ENCODE assay signal across 9 cellular contexts in the genomic region with DNA sequence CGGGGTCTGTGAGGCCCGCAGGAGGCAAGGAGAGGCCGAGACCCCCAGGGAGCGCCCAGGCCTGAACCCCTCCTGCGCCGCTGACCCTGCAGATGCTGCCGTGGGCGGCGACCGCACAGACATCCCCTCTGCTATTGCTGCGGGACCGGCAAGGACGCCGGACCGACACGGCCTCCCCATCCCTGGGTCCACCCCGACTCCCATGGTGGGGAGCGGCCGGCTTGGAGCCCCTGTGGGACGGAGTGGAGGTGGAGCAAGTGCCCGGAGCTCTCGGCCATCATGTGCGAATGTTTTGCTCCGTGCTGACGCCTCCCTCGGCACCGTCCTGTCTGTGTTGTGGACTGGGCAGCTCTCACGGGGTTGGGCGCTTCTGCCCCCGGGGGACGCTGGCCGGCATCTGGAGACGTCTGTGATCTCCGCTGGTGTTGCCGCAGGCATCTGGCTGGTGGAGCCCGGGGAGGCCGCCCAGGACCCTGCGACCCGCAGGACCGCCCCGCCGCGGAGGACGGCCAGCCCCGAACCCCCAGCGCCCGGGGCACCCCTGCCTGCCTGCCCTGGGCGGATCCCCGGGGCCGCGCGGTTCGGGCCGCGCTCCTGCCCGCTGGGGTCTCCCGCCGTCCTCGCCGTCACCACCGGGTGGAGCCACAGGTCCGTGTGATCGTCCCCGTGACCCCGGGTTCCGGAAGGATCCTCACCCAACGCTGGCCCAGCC. TPM values are rescaled to one million over a fixed set of nuclear protein-coding genes. Genes with fewer than 3 reads are reported as not detected.
DNase-seq lines count a peak whose midpoint lies in the region; ATAC-seq and TF ChIP-seq lines count a peak whose summit lies in the region.
"Had no signal": no experiment of that assay in that cellular context is flagged by ENCODE, and none has a peak within 500 bp of the region (broad histone marks: within the 10 kb centered on the region; RNA-seq: fewer than 3 reads in every experiment).

No MANE protein-coding gene starts in this region.

- peaks cover 17% of the 10 kb centered on the region for H3K36me3 Mint-ChIP-seq in brain

- TF ChIP-seq CTCF in brain (conservative IDR thresholded peaks at IDR 0.05) (peak; percentile 88 to 94), kidney epithelial cell (IDR thresholded peaks at IDR 0.05; ENCODE audit: insufficient read depth, low read length, poor library complexity, severe bottlenecking) (peak; percentile 60)

- H3K4me3 Mint-ChIP-seq in brain = peak overlapping the region in 4 of 5 experiments; percentile 24 to 49 (median 38)

- peaks cover 15% of the 10 kb centered on the region for H3K4me1 Mint-ChIP-seq in brain

- H3K27me3 Mint-ChIP-seq in brain = peaks cover 5% of the 10 kb centered on the region

- H3K27me3 ChIP-seq in kidney epithelial cell (ENCODE audit: control insufficient read depth, insufficient read depth, low read length) = peaks cover 38% of the 10 kb centered on the region

- peak overlapping the region in 2 of 5 experiments; percentile 51 to 63 for H3K27ac Mint-ChIP-seq in brain

- H3K4me3 ChIP-seq in kidney epithelial cell (ENCODE audit: low read depth, low read length) = no peak overlapping the region

- no peaks in the 10 kb centered on the region for H3K36me3 ChIP-seq in kidney epithelial cell (ENCODE audit: control insufficient read depth, insufficient read depth, low read length)

- peak; percentile 48 for DNase-seq in DMS53 (lab: John Stamatoyannopoulos, UW)
- DNase-seq in DMS53 treated with DMSO at 0.1 percent for 48 hours (lab: John Stamatoyannopoulos, UW; ENCODE audit: unreplicated experiment) = no peak
- peak; percentile 39 for DNase-seq in T-helper 9 cell
- no peak for DNase-seq in kidney epithelial cell (ENCODE audit: low read depth)
- peak; percentile 35 to 56 (median 43) for DNase-seq in stimulated activated CD4-positive, alpha-beta T cell treated with anti-CD3 and anti-CD28 coated beads, TNF-alpha, amount 100 ng/mL, for 24 hours (ENCODE audit: low read depth in 3 of 3)
- no peak for DNase-seq in GM19238 (ENCODE audit: insufficient read length, low spot score)

- H3K9me3 Mint-ChIP-seq in brain = peaks cover 8 to 31% (median 17%) of the 10 kb centered on the region in 5 experiments

- no peak for ATAC-seq in HG03442 (IDR thresholded peaks at IDR 0.05; ENCODE audit: unreplicated experiment)

RNA-seq across cellular contexts. Expression of gene GNG13, which starts 12.8 kb away (rescaled TPM):
- 3.6 TPM for polyA plus RNA-seq in brain (ENCODE audit: insufficient read depth, low read depth, low replicate concordance)
- not detected in 2 replicates for total RNA-seq in kidney epithelial cell
- total RNA-seq: dermis microvascular lymphatic vessel endothelial cell had no signal

RNA-seq across cellular contexts. Expression of gene CHTF18, which starts 24.9 kb away (rescaled TPM):
- 19.2 TPM for polyA plus RNA-seq in brain (ENCODE audit: insufficient read depth, low read depth, low replicate concordance)
- 20.8 and 23.9 TPM in 2 replicates for total RNA-seq in kidney epithelial cell

RNA-seq across cellular contexts. Expression of gene RPUSD1, which starts 25.2 kb away (rescaled TPM):
- 29.5 TPM for polyA plus RNA-seq in brain (ENCODE audit: insufficient read depth, low read depth, low replicate concordance)
- 42.0 and 51.7 TPM in 2 replicates for total RNA-seq in kidney epithelial cell

RNA-seq across cellular contexts. Expression of gene MSLN, which starts 52.8 kb away (rescaled TPM):
- polyA plus RNA-seq in brain (ENCODE audit: insufficient read depth, low read depth, low replicate concordance) = 0.63 TPM
- total RNA-seq in kidney epithelial cell = 8.6 and 14.2 TPM in 2 replicates

Comparison
In these comparisons a context has a peak if more than half of its experiments do, and no peak if none do; other contexts are left out.
1. DNase-seq: peak in DMS53 (single experiment), T-helper 9 cell (single experiment) and stimulated activated CD4-positive, alpha-beta T cell treated with anti-CD3 and anti-CD28 coated beads, TNF-alpha, amount 100 ng/mL, for 24 hours (3 of 3); none in DMS53 treated with DMSO at 0.1 percent for 48 hours (single experiment), kidney epithelial cell (single experiment) and GM19238 (single experiment).